In the genomic region with DNA sequence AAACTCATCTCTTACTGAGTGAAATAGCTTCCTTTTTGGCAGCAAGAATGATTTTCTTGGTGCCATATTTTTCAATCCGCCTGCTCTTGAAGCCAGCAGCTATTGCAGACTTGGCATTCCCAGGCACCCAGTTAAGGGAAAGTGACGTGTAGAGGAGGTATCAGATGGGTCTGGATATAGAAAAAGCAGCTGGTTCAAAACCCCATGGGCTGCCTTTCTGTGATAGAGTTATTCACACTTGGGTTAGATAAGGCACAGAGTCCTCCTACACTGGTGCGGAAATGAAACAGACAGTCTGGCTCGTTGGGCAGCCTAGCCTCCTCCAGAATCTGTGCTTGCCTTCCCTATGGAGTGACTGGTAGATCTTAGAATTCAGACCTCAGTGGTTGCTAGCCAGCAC, we compare ENCODE assay signal across 21 cellular contexts.
"Had no signal": no experiment of that assay in that cellular context is flagged by ENCODE, and none has a peak within 500 bp of the region (broad histone marks: within the 10 kb centered on the region; RNA-seq: fewer than 3 reads in every experiment).

No MANE protein-coding gene starts in this region.

- ATAC-seq: body of pancreas; gastroesophageal sphincter; mucosa of descending colon; right cardiac atrium; stimulated activated naive CD8-positive, alpha-beta T cell treated with anti-CD3 and anti-CD28 coated beads, Interleukin-15, Interleukin-2, amounts not matched to agents 100 U/mL and 50 U/mL, for 24 hours; WTC11 had no signal

- H3K4me3 Mint-ChIP-seq: activated naive CD8-positive, alpha-beta T cell; naive B cell; neural crest cell; WTC11 had no signal

- H3K4me1 Mint-ChIP-seq: neural crest cell, WTC11 had no signal

- FAIRE-seq: islet of Langerhans had no signal

- H3K27ac Mint-ChIP-seq: activated naive CD8-positive, alpha-beta T cell; activated T-helper 2 cell treated with anti-CD3 and anti-CD28 coated beads, Interferon-gamma antibody, Interleukin-2, Interleukin-4, amounts not matched to agents 10 μg/mL and 5 μg/mL and 100 μg/mL, durations not matched to agents 14 hours and 24 hours and 36 hours; WTC11 had no signal

- H3K27me3 Mint-ChIP-seq: activated naive CD8-positive, alpha-beta T cell; naive B cell had no signal

- H3K4me3 ChIP-seq: body of pancreas, esophagus squamous epithelium, gastroesophageal sphincter, mucosa of descending colon, prostate gland, tibial nerve had no signal

- H3K9me3 ChIP-seq: body of pancreas, esophagus squamous epithelium, gastroesophageal sphincter, mucosa of descending colon, prostate gland, tibial nerve had no signal

- DNase-seq: activated naive CD4-positive, alpha-beta T cell; activated T-cell treated with anti-CD3 and anti-CD28 coated beads, Interleukin-2, amount 50 U/mL, for 1 hour; body of pancreas; dermis blood vessel endothelial cell; esophagus squamous epithelium; left cardiac atrium; mesenchymal stem cell; mucosa of descending colon; naive B cell; right cardiac atrium; stimulated activated CD4-positive, alpha-beta T cell treated with anti-CD3 and anti-CD28 coated beads, Interleukin-4, amount 100 ng/mL, for 24 hours; stimulated activated naive CD8-positive, alpha-beta T cell treated with anti-CD3 and anti-CD28 coated beads, Interleukin-15, Interleukin-2, amounts not matched to agents 100 U/mL and 50 U/mL, for 24 hours; T1000 had no signal
